ENCODE assay signal across 9 cellular contexts in genomic region chr15:83446417-83446816, GRCh38. TPM values are rescaled to one million over a fixed set of nuclear protein-coding genes. Genes with fewer than 3 reads are reported as not detected.
DNase-seq lines count a peak whose midpoint lies in the region; ATAC-seq and TF ChIP-seq lines count a peak whose summit lies in the region.
"Had no signal": no experiment of that assay in that cellular context is flagged by ENCODE, and none has a peak within 500 bp of the region (broad histone marks: within the 10 kb centered on the region; RNA-seq: fewer than 3 reads in every experiment).

No MANE protein-coding gene starts in this region.

- WGBS in spleen, 5 donors = 73 to 96% (median 77%) methylated on average over 12 to 14 of the region's 14 CpGs

- H3K27me3 ChIP-seq in HCT116 (ENCODE audit: insufficient read depth, low read length) (no peaks in the 10 kb centered on the region), spleen (replicated peaks in 1 of 7) (peaks cover 0 to 67% (median 16%) of the 10 kb centered on the region in 7 donors)

- POLR2A ChIA-PET in HCT116 (lab: Charles Lee) = no interaction called here
- POLR2A ChIA-PET in T-cell (lab: Charles Lee) = no interaction called here

- H3K4me1 ChIP-seq in HCT116 (ENCODE audit: control insufficient read depth in 1 of 2, insufficient read depth in 2 of 2, low read length in 2 of 2) = no peaks in the 10 kb centered on the region; a peak in 1 of 4 replicates
- peaks cover 3 to 17% (median 13%) of the 10 kb centered on the region in 6 donors for H3K4me1 ChIP-seq in spleen

- H3K9me3 ChIP-seq in HCT116 (ENCODE audit: control insufficient read depth in 1 of 2, insufficient read depth in 1 of 2, low read depth in 1 of 2, low read length in 2 of 2) = no peaks in the 10 kb centered on the region
- H3K9me3 ChIP-seq in spleen = no peaks in the 10 kb centered on the region
- H3K9me3 ChIP-seq: neutrophil had no signal

- H3K36me3 Mint-ChIP-seq in T-cell = no peaks in the 10 kb centered on the region
- H3K36me3 Mint-ChIP-seq in progenitor cell of endocrine pancreas (ENCODE audit: insufficient read depth) = no peaks in the 10 kb centered on the region
- H3K36me3 Mint-ChIP-seq in stimulated activated memory B cell treated with anti-CD40 and anti-IgM and Interleukin-4, amounts not matched to agents 10 μg/mL and 1 μg/mL and 100 μg/mL, for 72 hours = no peaks in the 10 kb centered on the region

- H3K36me3 ChIP-seq in HCT116 (ENCODE audit: control insufficient read depth in 1 of 2, insufficient read depth in 2 of 2, low read length in 2 of 2) (no peaks in the 10 kb centered on the region), spleen (no peaks in the 10 kb centered on the region)
- H3K36me3 ChIP-seq: neutrophil had no signal

- intact Hi-C loops in HCT116 (cut with micrococcal nuclease) (no loop called here), spleen (cut with DNase I; ENCODE audit: low total_unique reads) (no loop called here)

- no peak overlapping the region for H3K9ac ChIP-seq in HCT116 (ENCODE audit: low read length)

- CTCF ChIA-PET in HCT116 (lab: Charles Lee) = interaction anchor here (0.6 to 1.6 kb wide), 5 partner anchors 10 to 588 kb away, joined by 3 to 7 read pairs (median 5); no protein-coding TSS in a partner anchor
- CTCF ChIA-PET in T-cell (lab: Charles Lee) = no interaction called here

- TF ChIP-seq CTCF in HCT116 (IDR thresholded peaks at IDR 0.05 in 2 of 3, conservative IDR thresholded peaks at IDR 0.05 in 1 of 3; ENCODE audit: borderline replicate concordance in 1 of 3, insufficient read depth in 1 of 3, low read depth in 2 of 3, low read length in 2 of 3) (no peak), progenitor cell of endocrine pancreas (IDR thresholded peaks at IDR 0.05; ENCODE audit: unreplicated experiment) (no peak), spleen (IDR thresholded peaks at IDR 0.05 in 8 of 11, conservative IDR thresholded peaks at IDR 0.05 in 3 of 11) (no peak)

- BruUV-seq in HCT116 (replicated peaks; lab: Mats Ljungman, UMichigan) = no TSS peak

- no peak for TF ChIP-seq POLR2A in HCT116 (IDR thresholded peaks at IDR 0.05; ENCODE audit: borderline replicate concordance, extremely low read depth, insufficient read depth, insufficient read length)
- no peak for TF ChIP-seq POLR2A in spleen (IDR thresholded peaks at IDR 0.05)

- no peak for DNase-seq in HCT116 (ENCODE audit: low read depth, low spot score)
- DNase-seq in T-cell = no peak
- no peak for DNase-seq in progenitor cell of endocrine pancreas (ENCODE audit: low spot score, unreplicated experiment)
- DNase-seq in spleen = no peak
- DNase-seq in 8988T = no peak

- H3K27ac ChIP-seq in HCT116 (ENCODE audit: low read depth, low read length) (no peak overlapping the region), spleen (no peak overlapping the region)
- H3K27ac ChIP-seq: neutrophil had no signal

- H2AFZ ChIP-seq in HCT116 (ENCODE audit: low read depth, low read length, poor library complexity, severe bottlenecking) = peak overlapping the region; percentile 32

- peaks cover 6 to 19% (median 11%) of the 10 kb centered on the region in 3 donors for H3K4me1 Mint-ChIP-seq in T-cell
- peaks cover 6% of the 10 kb centered on the region for H3K4me1 Mint-ChIP-seq in progenitor cell of endocrine pancreas (ENCODE audit: low read depth)
- peaks cover 6% of the 10 kb centered on the region for H3K4me1 Mint-ChIP-seq in stimulated activated memory B cell treated with anti-CD40 and anti-IgM and Interleukin-4, amounts not matched to agents 10 μg/mL and 1 μg/mL and 100 μg/mL, for 72 hours

- H3K9me2 ChIP-seq in HCT116 (ENCODE audit: insufficient read depth) = no peaks in the 10 kb centered on the region

- peak overlapping the region; percentile 83 for H3K4me2 ChIP-seq in HCT116 (ENCODE audit: low read length)

- H3K9me3 Mint-ChIP-seq in T-cell (no peaks in the 10 kb centered on the region), progenitor cell of endocrine pancreas (ENCODE audit: low read depth) (no peaks in the 10 kb centered on the region)
- no peaks in the 10 kb centered on the region for H3K9me3 Mint-ChIP-seq in stimulated activated memory B cell treated with anti-CD40 and anti-IgM and Interleukin-4, amounts not matched to agents 10 μg/mL and 1 μg/mL and 100 μg/mL, for 72 hours

- H3K27ac Mint-ChIP-seq in T-cell = no peak overlapping the region
- no peak overlapping the region for H3K27ac Mint-ChIP-seq in progenitor cell of endocrine pancreas
- H3K27ac Mint-ChIP-seq in stimulated activated memory B cell treated with anti-CD40 and anti-IgM and Interleukin-4, amounts not matched to agents 10 μg/mL and 1 μg/mL and 100 μg/mL, for 72 hours = no peak overlapping the region

- H3K4me3 ChIP-seq in HCT116 (replicated peaks in 1 of 2; ENCODE audit: low read depth in 1 of 2, low read length in 2 of 2) (no peak overlapping the region; a peak in 1 of 4 replicates), iPS-11a (ENCODE audit: low read depth, low read length) (peak overlapping the region; percentile 64), spleen (peak overlapping the region in 1 of 8 donors; percentile 64)

- RAD21 ChIA-PET in HCT116 (lab: Charles Lee; ENCODE audit: low non-redundant PET in 1 of 2, low total read pairs in 2 of 2, uncharacterized antibody in 2 of 2, unreplicated experiment in 2 of 2) = no interaction called here

- ATAC-seq in HCT116 (peak; percentile 3; the same call in 1 of the 2 replicates), T-cell (replicated peaks in 1 of 4) (no peak), HG03025 (IDR thresholded peaks at IDR 0.05; ENCODE audit: low FRiP score, unreplicated experiment) (no peak)
- no peak for ATAC-seq in stimulated activated memory B cell treated with anti-CD40 and anti-IgM and Interleukin-4, amounts not matched to agents 10 μg/mL and 1 μg/mL and 100 μg/mL, for 72 hours

- H3K4me3 Mint-ChIP-seq in T-cell (peak overlapping the region in 2 of 3 donors; percentile 68 to 79), progenitor cell of endocrine pancreas (ENCODE audit: low read depth) (peak overlapping the region; percentile 81)
- H3K4me3 Mint-ChIP-seq in stimulated activated memory B cell treated with anti-CD40 and anti-IgM and Interleukin-4, amounts not matched to agents 10 μg/mL and 1 μg/mL and 100 μg/mL, for 72 hours = no peak overlapping the region

- H3K27me3 Mint-ChIP-seq in T-cell (peaks cover 37 to 42% of the 10 kb centered on the region in 2 donors), progenitor cell of endocrine pancreas (peaks cover 34% of the 10 kb centered on the region)
- peaks cover 51% of the 10 kb centered on the region for H3K27me3 Mint-ChIP-seq in stimulated activated memory B cell treated with anti-CD40 and anti-IgM and Interleukin-4, amounts not matched to agents 10 μg/mL and 1 μg/mL and 100 μg/mL, for 72 hours

- no peaks in the 10 kb centered on the region for H4K20me1 ChIP-seq in HCT116 (ENCODE audit: insufficient read depth)

- no peak for TF ChIP-seq RAD21 in HCT116 (IDR thresholded peaks at IDR 0.05; ENCODE audit: low read depth)

- H3K79me2 ChIP-seq in HCT116 (ENCODE audit: insufficient read depth, low read length) = no peaks in the 10 kb centered on the region

TF ChIP-seq in HCT116, 20 proteins besides CTCF, POLR2A, EP300 and RAD21 (continues in another document):
- TF ChIP-seq ZBTB33 (IDR thresholded peaks at IDR 0.05; ENCODE audit: extremely low read depth, insufficient replicate concordance, low read length) (no peak), SIN3A (IDR thresholded peaks at IDR 0.05; ENCODE audit: low read depth) (no peak), CEBPB (IDR thresholded peaks at IDR 0.05; ENCODE audit: low read depth) (no peak), ZNF274 (IDR thresholded peaks at IDR 0.05; ENCODE audit: low read depth, low read length) (no peak), TCF7L2 (IDR thresholded peaks at IDR 0.05; ENCODE audit: borderline replicate concordance, extremely low read depth, insufficient read depth, insufficient read length) (no peak), ELF1 (IDR thresholded peaks at IDR 0.05; ENCODE audit: borderline replicate concordance, low read depth) (no peak)

RNA-seq across cellular contexts. Expression of gene SH3GL3, which starts 0.7 kb away (rescaled TPM):
- total RNA-seq in HCT116 (2021; ENCODE audit: unreplicated experiment) (1.3 TPM), T-cell (not detected), progenitor cell of endocrine pancreas (1.1 and 1.2 TPM in 2 replicates), spleen (not detected)
- polyA plus RNA-seq in HCT116 (2012) = 0.76 and 0.99 TPM in 2 replicates
- under 1 TPM in 1 of 3 donors, not detected in 2; 0.06 TPM for polyA plus RNA-seq in spleen
